Comparison of ENCODE assay signal across 1 cellular context in genomic region chr2:73736855-73737779, GRCh38.
A peak's percentile ranks its signal among the peaks of the same experiment; 100 is the strongest.
TF ChIP-seq lines count a peak whose summit lies in the region.

Gene TPRKB (minus strand): TSS chr2:73737345. CDS start chr2:73734569, 2,776 bp downstream.

TF ChIP-seq in HepG2, 621 proteins besides CTCF, POLR2A, EP300 and RAD21 (continued from another document and continues in another):
- TF ChIP-seq ZFP91 (CRISPR knock-in tag; IDR thresholded peaks at IDR 0.05; ENCODE audit: borderline replicate concordance) (peak; percentile 93), ZNF766 (CRISPR knock-in tag; IDR thresholded peaks at IDR 0.05; ENCODE audit: borderline replicate concordance) (0 out of 2 replicates have a peak, but pooled peaks have one; percentile 22), ZNF34 (CRISPR knock-in tag; IDR thresholded peaks at IDR 0.05; ENCODE audit: borderline replicate concordance) (peak; percentile 74; the same call in 1 of the 2 replicates), ZNF18 (CRISPR knock-in tag; IDR thresholded peaks at IDR 0.05; ENCODE audit: insufficient replicate concordance) (no peak), RFXANK (CRISPR knock-in tag; IDR thresholded peaks at IDR 0.05) (peak; percentile 43; the same call in 1 of the 2 replicates), ZNF749 (CRISPR knock-in tag; IDR thresholded peaks at IDR 0.05; ENCODE audit: borderline replicate concordance) (peak; percentile 29; the same call in 1 of the 2 replicates), EED (CRISPR knock-in tag; IDR thresholded peaks at IDR 0.05) (peak; percentile 87), E2F1 (CRISPR knock-in tag; IDR thresholded peaks at IDR 0.05) (peak; percentile 64), CEBPG (CRISPR knock-in tag; IDR thresholded peaks at IDR 0.05) (peak; percentile 19; the same call in 1 of the 2 replicates), HNRNPLL (IDR thresholded peaks at IDR 0.05; ENCODE audit: low read depth, low read length, poor library complexity, severe bottlenecking) (peak; percentile 54), SRF (IDR thresholded peaks at IDR 0.05; ENCODE audit: low read depth, low read length) (peak; percentile 43; the same call in 1 of the 2 replicates), ZSCAN9 (CRISPR knock-in tag; IDR thresholded peaks at IDR 0.05; ENCODE audit: borderline replicate concordance) (peak; percentile 81), PHF20 (CRISPR knock-in tag; IDR thresholded peaks at IDR 0.05) (peak; percentile 100), TOE1 (CRISPR knock-in tag; IDR thresholded peaks at IDR 0.05) (peak; percentile 80), RXRB (CRISPR knock-in tag; IDR thresholded peaks at IDR 0.05; ENCODE audit: borderline replicate concordance) (peak; percentile 55; the same call in 1 of the 2 replicates), KDM1A (CRISPR knock-in tag; IDR thresholded peaks at IDR 0.05) (peak; percentile 60), ZNF124 (CRISPR knock-in tag; IDR thresholded peaks at IDR 0.05) (peak; percentile 77; the same call in 1 of the 2 replicates), ZNF556 (CRISPR knock-in tag; IDR thresholded peaks at IDR 0.05; ENCODE audit: borderline replicate concordance) (peak; percentile 78; the same call in 1 of the 2 replicates), ZC3H13 (CRISPR knock-in tag; IDR thresholded peaks at IDR 0.05) (peak; percentile 83), NFYB (CRISPR knock-in tag; IDR thresholded peaks at IDR 0.05) (peak; percentile 91), ZNF652 (CRISPR knock-in tag; IDR thresholded peaks at IDR 0.05; ENCODE audit: borderline replicate concordance, low read depth) (peak; percentile 59; the same call in 1 of the 2 replicates), ZMAT3 (CRISPR knock-in tag; conservative IDR thresholded peaks at IDR 0.05) (peak; percentile 83), ATF7 (IDR thresholded peaks at IDR 0.05) (no peak), ATF7 (CRISPR knock-in tag; IDR thresholded peaks at IDR 0.05) (peak; percentile 69), GABPA (IDR thresholded peaks at IDR 0.05; ENCODE audit: low read depth, low read length) (peak; percentile 98), GABPA (CRISPR knock-in tag; IDR thresholded peaks at IDR 0.05; ENCODE audit: low read depth) (peak; percentile 99), ZNF232 (CRISPR knock-in tag; IDR thresholded peaks at IDR 0.05; ENCODE audit: borderline replicate concordance) (no peak; the same call in 1 of the 2 replicates), ZNF879 (CRISPR knock-in tag; IDR thresholded peaks at IDR 0.05) (peak; percentile 82; the same call in 1 of the 2 replicates), CBFB (CRISPR knock-in tag; IDR thresholded peaks at IDR 0.05) (peak; percentile 87), ZNF20 (CRISPR knock-in tag; IDR thresholded peaks at IDR 0.05) (no peak; the same call in 1 of the 2 replicates), HOXA9 (CRISPR knock-in tag; IDR thresholded peaks at IDR 0.05; ENCODE audit: borderline replicate concordance) (peak; percentile 87), RCOR2 (CRISPR knock-in tag; IDR thresholded peaks at IDR 0.05) (peak; percentile 57; the same call in 1 of the 2 replicates), ZNF10 (CRISPR knock-in tag; IDR thresholded peaks at IDR 0.05; ENCODE audit: borderline replicate concordance, low read depth) (no peak), KLF12 (CRISPR knock-in tag; IDR thresholded peaks at IDR 0.05; ENCODE audit: borderline replicate concordance) (peak; percentile 81), GTF2F1 (IDR thresholded peaks at IDR 0.05; ENCODE audit: low read length) (no peak), ZFP90 (CRISPR knock-in tag; IDR thresholded peaks at IDR 0.05; ENCODE audit: borderline replicate concordance) (no peak; the same call in 1 of the 2 replicates), USF2 (IDR thresholded peaks at IDR 0.05; ENCODE audit: low read depth, low read length) (no peak), USF2 (CRISPR knock-in tag; IDR thresholded peaks at IDR 0.05; ENCODE audit: borderline replicate concordance) (no peak), ARNTL (CRISPR knock-in tag; IDR thresholded peaks at IDR 0.05) (peak; percentile 75; the same call in 1 of the 2 replicates), ZNF121 (CRISPR knock-in tag; IDR thresholded peaks at IDR 0.05) (0 out of 2 replicates have a peak, but pooled peaks have one; percentile 59), GPN1 (CRISPR knock-in tag; IDR thresholded peaks at IDR 0.05; ENCODE audit: borderline replicate concordance) (no peak), MAFK (conservative IDR thresholded peaks at IDR 0.05 in 1 of 2, IDR thresholded peaks at IDR 0.05 in 1 of 2; ENCODE audit: low read length in 2 of 2) (no peak), ZNF567 (CRISPR knock-in tag; IDR thresholded peaks at IDR 0.05; ENCODE audit: borderline replicate concordance) (no peak; the same call in 1 of the 2 replicates), TCF7 (IDR thresholded peaks at IDR 0.05; ENCODE audit: low read depth) (no peak), MXD4 (CRISPR knock-in tag; IDR thresholded peaks at IDR 0.05) (0 out of 2 replicates have a peak, but pooled peaks have one; percentile 44), ZSCAN30 (CRISPR knock-in tag; IDR thresholded peaks at IDR 0.05) (peak; percentile 95; the same call in 1 of the 2 replicates), NFE2L1 (CRISPR knock-in tag; IDR thresholded peaks at IDR 0.05; ENCODE audit: borderline replicate concordance) (peak; percentile 76; the same call in 1 of the 2 replicates), SP4 (CRISPR knock-in tag; IDR thresholded peaks at IDR 0.05) (peak; percentile 90), ELF4 (CRISPR knock-in tag; IDR thresholded peaks at IDR 0.05; ENCODE audit: borderline replicate concordance) (peak; percentile 98), PHB2 (IDR thresholded peaks at IDR 0.05; ENCODE audit: partially characterized antibody) (no peak), NCOA5 (CRISPR knock-in tag; IDR thresholded peaks at IDR 0.05) (no peak), TERF1 (CRISPR knock-in tag; IDR thresholded peaks at IDR 0.05) (no peak), KMT2A (CRISPR knock-in tag; IDR thresholded peaks at IDR 0.05) (peak; percentile 93), HHEX (CRISPR knock-in tag; IDR thresholded peaks at IDR 0.05) (no peak)
- TF ChIP-seq, protein P1, sequence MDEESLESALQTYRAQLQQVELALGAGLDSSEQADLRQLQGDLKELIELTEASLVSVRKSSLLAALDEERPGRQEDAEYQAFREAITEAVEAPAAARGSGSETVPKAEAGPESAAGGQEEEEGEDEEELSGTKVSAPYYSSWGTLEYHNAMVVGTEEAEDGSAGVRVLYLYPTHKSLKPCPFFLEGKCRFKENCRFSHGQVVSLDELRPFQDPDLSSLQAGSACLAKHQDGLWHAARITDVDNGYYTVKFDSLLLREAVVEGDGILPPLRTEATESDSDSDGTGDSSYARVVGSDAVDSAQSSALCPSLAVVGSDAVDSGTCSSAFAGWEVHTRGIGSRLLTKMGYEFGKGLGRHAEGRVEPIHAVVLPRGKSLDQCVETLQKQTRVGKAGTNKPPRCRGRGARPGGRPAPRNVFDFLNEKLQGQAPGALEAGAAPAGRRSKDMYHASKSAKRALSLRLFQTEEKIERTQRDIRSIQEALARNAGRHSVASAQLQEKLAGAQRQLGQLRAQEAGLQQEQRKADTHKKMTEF (CRISPR knock-in tag; IDR thresholded peaks at IDR 0.05), result peak; percentile 92
- TF ChIP-seq, protein P2, sequence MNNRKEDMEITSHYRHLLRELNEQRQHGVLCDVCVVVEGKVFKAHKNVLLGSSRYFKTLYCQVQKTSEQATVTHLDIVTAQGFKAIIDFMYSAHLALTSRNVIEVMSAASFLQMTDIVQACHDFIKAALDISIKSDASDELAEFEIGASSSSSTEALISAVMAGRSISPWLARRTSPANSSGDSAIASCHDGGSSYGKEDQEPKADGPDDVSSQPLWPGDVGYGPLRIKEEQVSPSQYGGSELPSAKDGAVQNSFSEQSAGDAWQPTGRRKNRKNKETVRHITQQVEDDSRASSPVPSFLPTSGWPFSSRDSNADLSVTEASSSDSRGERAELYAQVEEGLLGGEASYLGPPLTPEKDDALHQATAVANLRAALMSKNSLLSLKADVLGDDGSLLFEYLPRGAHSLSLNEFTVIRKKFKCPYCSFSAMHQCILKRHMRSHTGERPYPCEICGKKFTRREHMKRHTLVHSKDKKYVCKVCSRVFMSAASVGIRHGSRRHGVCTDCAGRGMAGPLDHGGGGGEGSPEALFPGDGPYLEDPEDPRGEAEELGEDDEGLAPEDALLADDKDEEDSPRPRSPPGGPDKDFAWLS (CRISPR knock-in tag; IDR thresholded peaks at IDR 0.05; ENCODE audit: borderline replicate concordance), result no peak
- TF ChIP-seq, protein P3, sequence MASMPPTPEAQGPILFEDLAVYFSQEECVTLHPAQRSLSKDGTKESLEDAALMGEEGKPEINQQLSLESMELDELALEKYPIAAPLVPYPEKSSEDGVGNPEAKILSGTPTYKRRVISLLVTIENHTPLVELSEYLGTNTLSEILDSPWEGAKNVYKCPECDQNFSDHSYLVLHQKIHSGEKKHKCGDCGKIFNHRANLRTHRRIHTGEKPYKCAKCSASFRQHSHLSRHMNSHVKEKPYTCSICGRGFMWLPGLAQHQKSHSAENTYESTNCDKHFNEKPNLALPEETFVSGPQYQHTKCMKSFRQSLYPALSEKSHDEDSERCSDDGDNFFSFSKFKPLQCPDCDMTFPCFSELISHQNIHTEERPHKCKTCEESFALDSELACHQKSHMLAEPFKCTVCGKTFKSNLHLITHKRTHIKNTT (CRISPR knock-in tag; IDR thresholded peaks at IDR 0.05), result no peak
- TF ChIP-seq, protein P4, sequence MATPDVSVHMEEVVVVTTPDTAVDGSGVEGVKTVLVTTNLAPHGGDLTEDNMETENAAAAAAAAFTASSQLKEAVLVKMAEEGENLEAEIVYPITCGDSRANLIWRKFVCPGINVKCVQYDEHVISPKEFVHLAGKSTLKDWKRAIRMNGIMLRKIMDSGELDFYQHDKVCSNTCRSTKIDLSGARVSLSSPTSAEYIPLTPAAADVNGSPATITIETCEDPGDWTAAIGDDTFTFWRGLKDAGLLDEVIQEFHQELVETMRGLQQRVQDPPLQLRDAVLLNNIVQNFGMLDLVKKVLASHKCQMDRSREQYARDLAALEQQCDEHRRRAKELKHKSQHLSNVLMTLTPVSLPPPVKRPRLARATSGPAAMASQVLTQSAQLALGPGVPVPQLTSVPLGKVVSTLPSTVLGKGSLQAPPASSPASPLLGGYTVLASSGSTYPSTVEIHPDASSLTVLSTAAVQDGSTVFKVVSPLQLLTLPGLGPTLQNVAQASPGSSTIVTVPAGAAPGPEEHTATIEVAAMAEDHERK (CRISPR knock-in tag; IDR thresholded peaks at IDR 0.05; ENCODE audit: low read depth), result peak; percentile 55; the same call in 1 of the 2 replicates
